Comparison of ENCODE assay signal across 8 cellular contexts in the genomic region with DNA sequence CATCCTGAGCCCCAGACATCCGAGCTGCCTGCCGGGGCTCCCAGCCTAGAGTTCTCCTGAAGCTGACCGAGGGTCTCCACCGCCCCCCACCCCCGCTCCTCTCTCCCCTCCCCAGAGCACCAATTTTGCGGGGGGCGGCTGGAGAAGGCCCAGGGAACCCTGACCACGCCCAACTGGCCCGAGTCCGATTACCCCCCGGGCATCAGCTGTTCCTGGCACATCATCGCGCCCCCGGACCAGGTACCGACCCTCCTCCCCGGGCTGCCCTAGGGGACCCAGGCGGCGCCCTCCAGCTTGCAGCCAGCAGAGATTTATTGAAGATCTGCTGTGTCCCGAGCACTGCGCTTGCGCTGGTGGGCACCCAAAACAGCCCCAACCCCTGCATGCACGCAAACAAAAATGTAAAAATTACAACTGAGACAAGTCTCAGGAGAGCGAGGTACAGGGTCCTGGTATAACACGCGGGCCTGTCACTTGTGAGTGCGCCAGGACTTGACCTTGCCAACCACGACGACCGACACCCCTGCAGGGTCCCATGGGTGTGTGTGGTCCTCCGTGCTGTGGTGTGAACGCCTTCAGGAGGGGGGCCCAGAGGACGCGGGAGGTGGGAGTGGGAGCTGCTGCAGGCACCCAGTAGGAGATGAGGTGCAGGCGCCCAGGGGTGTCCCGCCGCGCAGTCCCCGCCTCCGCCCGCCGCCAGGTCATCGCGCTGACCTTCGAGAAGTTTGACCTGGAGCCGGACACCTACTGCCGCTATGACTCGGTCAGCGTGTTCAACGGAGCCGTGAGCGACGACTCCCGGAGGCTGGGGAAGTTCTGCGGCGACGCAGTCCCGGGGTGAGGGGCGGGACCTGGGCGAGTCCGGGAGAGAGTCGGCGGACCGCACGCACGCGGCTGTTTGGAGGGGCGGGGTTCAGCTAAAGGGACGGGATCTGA. TPM values are rescaled to one million over a fixed set of nuclear protein-coding genes. Genes with fewer than 3 reads are reported as not detected.
DNase-seq lines count a peak whose midpoint lies in the region.

No MANE protein-coding gene starts in this region.

- H3K27ac Mint-ChIP-seq in activated naive CD8-positive, alpha-beta T cell treated with anti-CD3 and anti-CD28 coated beads for 36 hours: no peak overlapping the region

- H3K27me3 Mint-ChIP-seq in activated naive CD8-positive, alpha-beta T cell treated with anti-CD3 and anti-CD28 coated beads for 36 hours: no peaks in the 10 kb centered on the region

- H3K4me1 Mint-ChIP-seq in activated naive CD8-positive, alpha-beta T cell treated with anti-CD3 and anti-CD28 coated beads for 36 hours: peaks cover 13% of the 10 kb centered on the region

- H3K9me3 ChIP-seq in HUES64 (ENCODE audit: insufficient read depth, low read depth, low read length) (no peaks in the 10 kb centered on the region), iPS-18a (ENCODE audit: control insufficient read depth, low read depth, low read length) (no peaks in the 10 kb centered on the region)

- peaks cover 6% of the 10 kb centered on the region; the same call in 1 of the 2 replicates for H3K36me3 ChIP-seq in HUES64 (ENCODE audit: insufficient read depth, low read length)
- no peaks in the 10 kb centered on the region for H3K36me3 ChIP-seq in iPS-18a (ENCODE audit: control insufficient read depth, low read depth, low read length)

- WGBS in HUES64: 1% methylated on average over 68 of the region's 68 CpGs

- H3K9me3 Mint-ChIP-seq in activated naive CD8-positive, alpha-beta T cell treated with anti-CD3 and anti-CD28 coated beads for 36 hours: no peaks in the 10 kb centered on the region

- H3K27me3 ChIP-seq in HUES64 (ENCODE audit: insufficient read depth, low read length): peaks cover 18% of the 10 kb centered on the region
- peaks cover 20% of the 10 kb centered on the region for H3K27me3 ChIP-seq in iPS-18a (ENCODE audit: control insufficient read depth, insufficient read depth, low read length)

- H3K36me3 Mint-ChIP-seq in activated naive CD8-positive, alpha-beta T cell treated with anti-CD3 and anti-CD28 coated beads for 36 hours: no peaks in the 10 kb centered on the region

- H3K27ac ChIP-seq in HUES64 (ENCODE audit: low read depth, low read length) (no peak overlapping the region), iPS-18a (ENCODE audit: low read length) (no peak overlapping the region)

- peak overlapping the region; percentile 79 for H3K4me3 Mint-ChIP-seq in activated naive CD8-positive, alpha-beta T cell treated with anti-CD3 and anti-CD28 coated beads for 36 hours

- peak; percentile 45 for DNase-seq in ACHN
- peak; percentile 56 for DNase-seq in activated naive CD8-positive, alpha-beta T cell treated with anti-CD3 and anti-CD28 coated beads for 36 hours
- peak; percentile 44 for DNase-seq in stimulated activated CD4-positive, alpha-beta T cell treated with anti-CD3 and anti-CD28 coated beads, Interleukin-4, amount 100 ng/mL, for 1 hour
- DNase-seq in NCI-H128 (lab: John Stamatoyannopoulos, UW; ENCODE audit: unreplicated experiment): no peak
- no peak for DNase-seq in NCI-H187 (lab: John Stamatoyannopoulos, UW)
- no peak for DNase-seq in NCI-H1694 treated with DMSO at 0.1 percent for 48 hours (lab: John Stamatoyannopoulos, UW)

- peak overlapping the region; percentile 64 for H3K4me3 ChIP-seq in HUES64 (ENCODE audit: low read length)
- peak overlapping the region; percentile 71 for H3K4me3 ChIP-seq in iPS-18a (ENCODE audit: low read length)

- H3K9ac ChIP-seq in HUES64 (ENCODE audit: low read depth, low read length): peak overlapping the region; percentile 2; the same call in 1 of the 2 replicates
- no peak overlapping the region for H3K9ac ChIP-seq in iPS-18a (ENCODE audit: low read length)

- H3K4me1 ChIP-seq in HUES64 (ENCODE audit: insufficient read depth, low read length): peaks cover 16% of the 10 kb centered on the region
- peaks cover 22% of the 10 kb centered on the region for H3K4me1 ChIP-seq in iPS-18a (ENCODE audit: control insufficient read depth, low read depth, low read length)

- in situ Hi-C loops in ACHN (cut with HindIII; ENCODE audit: low pct_ligation_motif_present, low pct_unique_long_range_greater_than_20kb, low sequenced_read_pairs): no loop called here

RNA-seq across cellular contexts. Expression of gene PCOLCE, which starts 3.1 kb away (rescaled TPM):
- 18.5 TPM for polyA plus RNA-seq in HUES64 (2013, experiment 1 of 2)
- polyA plus RNA-seq in HUES64 (2013, experiment 2 of 2): 30.1 TPM
- 1 to 10 TPM; 4.0 TPM for total RNA-seq in activated naive CD8-positive, alpha-beta T cell treated with anti-CD3 and anti-CD28 coated beads for 36 hours

RNA-seq across cellular contexts. Expression of gene MOSPD3, which starts 7.1 kb away (rescaled TPM):
- 15.9 TPM for polyA plus RNA-seq in HUES64 (2013, experiment 1 of 2)
- 21.1 TPM for polyA plus RNA-seq in HUES64 (2013, experiment 2 of 2)
- total RNA-seq in activated naive CD8-positive, alpha-beta T cell treated with anti-CD3 and anti-CD28 coated beads for 36 hours: 10 to 100 TPM in 1 of 2 experiments, 1 to 10 TPM in 1; 9.7 to 10.0 TPM

RNA-seq across cellular contexts. Expression of gene FBXO24, which starts 19.1 kb away (rescaled TPM):
- 0.45 TPM for polyA plus RNA-seq in HUES64 (2013, experiment 1 of 2)
- 0.76 TPM for polyA plus RNA-seq in HUES64 (2013, experiment 2 of 2)
- total RNA-seq in activated naive CD8-positive, alpha-beta T cell treated with anti-CD3 and anti-CD28 coated beads for 36 hours: under 1 TPM; 0.54 to 0.80 TPM

RNA-seq across cellular contexts. Expression of gene LRCH4, which starts 19.3 kb away (rescaled TPM):
- 22.4 TPM for polyA plus RNA-seq in HUES64 (2013, experiment 1 of 2)
- 23.6 TPM for polyA plus RNA-seq in HUES64 (2013, experiment 2 of 2)
- 10 to 100 TPM; 65.6 to 68.1 TPM for total RNA-seq in activated naive CD8-positive, alpha-beta T cell treated with anti-CD3 and anti-CD28 coated beads for 36 hours

RNA-seq across cellular contexts. Expression of gene SAP25, which starts 31.5 kb away (rescaled TPM):
- 0.95 TPM for polyA plus RNA-seq in HUES64 (2013, experiment 1 of 2)
- 0.89 TPM for polyA plus RNA-seq in HUES64 (2013, experiment 2 of 2)
- 1 to 10 TPM; 4.4 to 6.0 TPM for total RNA-seq in activated naive CD8-positive, alpha-beta T cell treated with anti-CD3 and anti-CD28 coated beads for 36 hours

Comparison
In these comparisons a context has a peak if more than half of its experiments do, and no peak if none do; other contexts are left out.
1. DNase-seq: peak in ACHN (single experiment), activated naive CD8-positive, alpha-beta T cell treated with anti-CD3 and anti-CD28 coated beads for 36 hours (single experiment) and stimulated activated CD4-positive, alpha-beta T cell treated with anti-CD3 and anti-CD28 coated beads, Interleukin-4, amount 100 ng/mL, for 1 hour (single experiment); none in NCI-H128 (single experiment), NCI-H187 (0 of 2) and NCI-H1694 treated with DMSO at 0.1 percent for 48 hours (single experiment).